In genomic region chr9:21559402-21560280, GRCh38 we compare ENCODE assay signal across 8 cellular contexts.
A peak's percentile ranks its signal among the peaks of the same experiment; 100 is the strongest.
DNase-seq lines count a peak whose midpoint lies in the region; ATAC-seq, FAIRE-seq and TF ChIP-seq lines count a peak whose summit lies in the region.

No MANE protein-coding gene starts in this region.

- H3K27me3 ChIP-seq in left ventricle myocardium inferior (ENCODE audit: low read depth) (peaks cover 98% of the 10 kb centered on the region), rectal smooth muscle tissue (ENCODE audit: control insufficient read depth, insufficient read depth, low read length) (peaks cover 5% of the 10 kb centered on the region)

- peak overlapping the region; percentile 12 for H3K27ac Mint-ChIP-seq in activated naive CD4-positive, alpha-beta T cell treated with anti-CD3 and anti-CD28 coated beads, Interleukin-2, amount 50 U/mL, for 24 hours

- no peaks in the 10 kb centered on the region for H3K9me3 ChIP-seq in left ventricle myocardium inferior (replicated peaks)

- ATAC-seq in HG02610 (IDR thresholded peaks at IDR 0.05; ENCODE audit: unreplicated experiment): peak; percentile 69

- peaks cover 17% of the 10 kb centered on the region for H3K36me3 Mint-ChIP-seq in activated naive CD4-positive, alpha-beta T cell treated with anti-CD3 and anti-CD28 coated beads, Interleukin-2, amount 50 U/mL, for 24 hours

- peaks cover 18% of the 10 kb centered on the region for H3K4me1 ChIP-seq in left ventricle myocardium inferior
- peaks cover 3% of the 10 kb centered on the region for H3K4me1 ChIP-seq in rectal smooth muscle tissue (ENCODE audit: control insufficient read depth, insufficient read depth, low read length)

- H3K9me3 Mint-ChIP-seq in activated naive CD4-positive, alpha-beta T cell treated with anti-CD3 and anti-CD28 coated beads, Interleukin-2, amount 50 U/mL, for 24 hours: no peaks in the 10 kb centered on the region

- H3K9ac ChIP-seq in rectal smooth muscle tissue (ENCODE audit: low read length): no peak overlapping the region

- H3K27ac ChIP-seq in left ventricle myocardium inferior (replicated peaks) (no peak overlapping the region), rectal smooth muscle tissue (ENCODE audit: low read depth, low read length) (no peak overlapping the region)

- peaks cover 3% of the 10 kb centered on the region for H3K27me3 Mint-ChIP-seq in activated naive CD4-positive, alpha-beta T cell treated with anti-CD3 and anti-CD28 coated beads, Interleukin-2, amount 50 U/mL, for 24 hours

- intact Hi-C loops in left ventricle myocardium inferior (cut with micrococcal nuclease): no loop called here

- no peak for TF ChIP-seq CTCF in left ventricle myocardium inferior (IDR thresholded peaks at IDR 0.05; ENCODE audit: borderline replicate concordance)

- peaks cover 55% of the 10 kb centered on the region for H3K4me1 Mint-ChIP-seq in activated naive CD4-positive, alpha-beta T cell treated with anti-CD3 and anti-CD28 coated beads, Interleukin-2, amount 50 U/mL, for 24 hours

- FAIRE-seq in RCC 7860 (lab: Jason Lieb, UNC): no peak

- DNase-seq in GM03348 (ENCODE audit: low spot score): peak; percentile 95
- DNase-seq in RCC 7860 (ENCODE audit: low spot score): peak; percentile 46
- DNase-seq in left ventricle myocardium inferior: no peak
- no peak for DNase-seq in NCI-H2029 (lab: John Stamatoyannopoulos, UW)
- no peak for DNase-seq in H4 (ENCODE audit: low spot score)

- H3K36me3 ChIP-seq in left ventricle myocardium inferior (no peaks in the 10 kb centered on the region), rectal smooth muscle tissue (ENCODE audit: control insufficient read depth, insufficient read depth, low read length) (no peaks in the 10 kb centered on the region)

- peak overlapping the region; percentile 90 for H3K4me3 Mint-ChIP-seq in activated naive CD4-positive, alpha-beta T cell treated with anti-CD3 and anti-CD28 coated beads, Interleukin-2, amount 50 U/mL, for 24 hours

- H3K4me3 ChIP-seq in left ventricle myocardium inferior (peak overlapping the region; percentile 65), rectal smooth muscle tissue (ENCODE audit: low read length) (peak overlapping the region; percentile 61)

Comparison
In these comparisons a context has a peak if more than half of its experiments do, and no peak if none do; other contexts are left out.
1. DNase-seq: peak in GM03348 (single experiment) and RCC 7860 (single experiment); none in left ventricle myocardium inferior (single experiment), NCI-H2029 (single experiment) and H4 (single experiment).